In genomic region chr1:45010855-45011811, GRCh38 we compare ENCODE assay signal across 8 cellular contexts. TPM values are rescaled to one million over a fixed set of nuclear protein-coding genes. Genes with fewer than 3 reads are reported as not detected.
DNase-seq lines count a peak whose midpoint lies in the region; ATAC-seq, FAIRE-seq and TF ChIP-seq lines count a peak whose summit lies in the region.

TSS of gene HECTD3 (minus strand) at chr1:45011324. CDS start at chr1:45011257, 67 bp downstream.

- no peak for TF ChIP-seq CTCF in liver (IDR thresholded peaks at IDR 0.05; ENCODE audit: low read depth, low read length, missing input control)

- H3K27ac ChIP-seq in BLaER1 treated with 17β-estradiol and CSF1 and Interleukin-3, amounts not matched to agents 10 nM and 100 nM: peak within 1 kb of the TSS; percentile 69 to 81 (median 75)
- H3K27ac ChIP-seq in liver (ENCODE audit: low read depth in 1 of 2, low read length in 2 of 2): peak within 1 kb of the TSS; percentile 64 to 79

- ATAC-seq in HG03457 (IDR thresholded peaks at IDR 0.05; ENCODE audit: unreplicated experiment): peak; percentile 33

- H3K4me1 ChIP-seq in BLaER1 treated with 17β-estradiol and CSF1 and Interleukin-3, amounts not matched to agents 10 nM and 100 nM: peaks cover 30 to 43% (median 35%) of the 10 kb centered on the region in 10 experiments
- H3K4me1 ChIP-seq in liver (ENCODE audit: control insufficient read depth in 4 of 4, insufficient read depth in 4 of 4, low read length in 3 of 4): peaks cover 14 to 46% (median 37%) of the 10 kb centered on the region in 4 donors

- peaks cover 39 to 59% (median 48%) of the 10 kb centered on the region in 11 experiments for H3K36me3 ChIP-seq in BLaER1 treated with 17β-estradiol and CSF1 and Interleukin-3, amounts not matched to agents 10 nM and 100 nM
- peaks cover 9 to 36% (median 32%) of the 10 kb centered on the region in 4 donors for H3K36me3 ChIP-seq in liver (ENCODE audit: control insufficient read depth in 4 of 4, insufficient read depth in 3 of 4, low read depth in 1 of 4, low read length in 3 of 4)

- peak within 1 kb of the TSS; percentile 76 to 88 (median 85) for H3K9ac ChIP-seq in BLaER1 treated with 17β-estradiol and CSF1 and Interleukin-3, amounts not matched to agents 10 nM and 100 nM
- peak within 1 kb of the TSS; percentile 24 to 69 for H3K9ac ChIP-seq in liver (ENCODE audit: low read depth in 1 of 2, low read length in 2 of 2)

- TF ChIP-seq RAD21 in liver (IDR thresholded peaks at IDR 0.05): peak in 1 of 2 donors; percentile 34

- peak within 1 kb of the TSS; percentile 73 to 99 (median 94) for H3K4me3 ChIP-seq in BLaER1 treated with 17β-estradiol and CSF1 and Interleukin-3, amounts not matched to agents 10 nM and 100 nM
- H3K4me3 ChIP-seq in liver (ENCODE audit: low read depth in 1 of 3, low read length in 3 of 3): peak within 1 kb of the TSS; percentile 82 to 91 (median 88)

- DNase-seq in GM19239 (ENCODE audit: insufficient read length, low spot score) (peak; percentile 78), NCI-H69 (lab: John Stamatoyannopoulos, UW) (peak; percentile 83), dermis microvascular lymphatic vessel endothelial cell (ENCODE audit: low read depth in 2 of 2) (peak; percentile 55 to 81)
- DNase-seq in activated CD4-positive, alpha-beta T cell treated with anti-CD3 and anti-CD28 coated beads, Interleukin-2, amount 50 U/mL, for 24 hours (ENCODE audit: low read depth in 1 of 2, low spot score in 1 of 2): peak; percentile 39 to 56
- DNase-seq in stimulated activated CD4-positive, alpha-beta T cell treated with anti-CD3 and anti-CD28 coated beads, Interleukin-4, amount 100 ng/mL, for 24 hours: peak; percentile 77

- peaks cover 0 to 22% (median 9%) of the 10 kb centered on the region in 11 experiments; a peak in 9 of 22 replicates for H4K20me1 ChIP-seq in BLaER1 treated with 17β-estradiol and CSF1 and Interleukin-3, amounts not matched to agents 10 nM and 100 nM

- H3K27me3 ChIP-seq in BLaER1 treated with 17β-estradiol and CSF1 and Interleukin-3, amounts not matched to agents 10 nM and 100 nM: no peaks in the 10 kb centered on the region
- H3K27me3 ChIP-seq in liver (ENCODE audit: control insufficient read depth in 4 of 4, insufficient read depth in 4 of 4, low read length in 3 of 4): no peaks in the 10 kb centered on the region

- peak within 1 kb of the TSS; percentile 91 to 99 (median 97) for H3K4me2 ChIP-seq in BLaER1 treated with 17β-estradiol and CSF1 and Interleukin-3, amounts not matched to agents 10 nM and 100 nM

- FAIRE-seq in GM19239 (lab: Jason Lieb, UNC): peak; percentile 91

- H3K9me3 ChIP-seq in BLaER1 treated with 17β-estradiol and CSF1 and Interleukin-3, amounts not matched to agents 10 nM and 100 nM (replicated peaks in 1 of 11): no peaks in the 10 kb centered on the region
- no peaks in the 10 kb centered on the region for H3K9me3 ChIP-seq in liver (ENCODE audit: control insufficient read depth in 4 of 4, low read length in 3 of 4)

- WGBS in liver: 1% methylated on average over 62 of the region's 62 CpGs

TF ChIP-seq in liver, 16 proteins besides CTCF, POLR2A, EP300 and RAD21:
- TF ChIP-seq HNF4G (IDR thresholded peaks at IDR 0.05): peak; percentile 32
- peak; percentile 58 to 74 for TF ChIP-seq HNF4A (conservative IDR thresholded peaks at IDR 0.05)
- TF ChIP-seq REST (IDR thresholded peaks at IDR 0.05): peak; percentile 2
- no peak for TF ChIP-seq FOXA2 (IDR thresholded peaks at IDR 0.05)
- peak; percentile 26 for TF ChIP-seq SP1 (IDR thresholded peaks at IDR 0.05)
- TF ChIP-seq EGR1 (IDR thresholded peaks at IDR 0.05; ENCODE audit: low read depth in 2 of 2): no peak
- TF ChIP-seq, protein P1, sequence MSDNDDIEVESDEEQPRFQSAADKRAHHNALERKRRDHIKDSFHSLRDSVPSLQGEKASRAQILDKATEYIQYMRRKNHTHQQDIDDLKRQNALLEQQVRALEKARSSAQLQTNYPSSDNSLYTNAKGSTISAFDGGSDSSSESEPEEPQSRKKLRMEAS (IDR thresholded peaks at IDR 0.05): no peak

RNA-seq across cellular contexts. Expression of gene HECTD3, which starts in this region (rescaled TPM):
- total RNA-seq in dermis microvascular lymphatic vessel endothelial cell (18.5 and 22.9 TPM in 2 replicates), liver (10 to 100 TPM; 18.9 to 29.5 TPM)
- 10 to 100 TPM; 15.9 to 32.9 TPM for polyA plus RNA-seq in liver

Comparison
In these comparisons a context has a peak if more than half of its experiments do, and no peak if none do; other contexts are left out.
1. Peak in every context shown above with its lines: DNase-seq, ATAC-seq, H3K4me3 ChIP-seq and H3K27ac ChIP-seq.